In genomic region chr17:37770631-37771518, GRCh38 we compare ENCODE assay signal across 8 cellular contexts. TPM values are rescaled to one million over a fixed set of nuclear protein-coding genes. Genes with fewer than 3 reads are reported as not detected.
DNase-seq lines count a peak whose midpoint lies in the region; ATAC-seq and TF ChIP-seq lines count a peak whose summit lies in the region.

No MANE protein-coding gene starts in this region.

- ATAC-seq in body of pancreas (peak; percentile 90), sciatic nerve (no peak)

- H3K36me3 Mint-ChIP-seq in Caco-2 (ENCODE audit: insufficient read depth, unreplicated experiment), result no peaks in the 10 kb centered on the region

- TF ChIP-seq CTCF in Caco-2 (IDR thresholded peaks at IDR 0.05; ENCODE audit: insufficient read depth in 1 of 2, low read depth in 1 of 2, low read length in 1 of 2, severe bottlenecking in 1 of 2, unreplicated experiment in 1 of 2) (peak; percentile 81 to 89), PC-9 (conservative IDR thresholded peaks at IDR 0.05) (peak; percentile 88), body of pancreas (IDR thresholded peaks at IDR 0.05) (peak; percentile 66 to 94 (median 89))

- peaks cover 11% of the 10 kb centered on the region for H3K4me1 Mint-ChIP-seq in Caco-2 (ENCODE audit: low read depth, unreplicated experiment)

- peak overlapping the region; percentile 4 for H3K27ac Mint-ChIP-seq in Caco-2 (ENCODE audit: unreplicated experiment)

- no peak overlapping the region for H2AFZ ChIP-seq in PC-9

- intact Hi-C loops in Caco-2 (cut with micrococcal nuclease; ENCODE audit: unreplicated experiment), result loop anchor here (1.0 to 2.0 kb wide), 5 partner anchors 26 to 244 kb away; partner anchors contain the start of gene HNF1B
- intact Hi-C loops in PC-9 (cut with micrococcal nuclease; ENCODE audit: unreplicated experiment), result loop anchor here (1.0 to 2.0 kb wide), 3 partner anchors 68 to 128 kb away; partner anchors contain the start of gene DDX52
- intact Hi-C loops in body of pancreas (cut with DNase I), result loop anchor here (10.0 kb wide), 1 partner anchor 116 kb away; no protein-coding TSS in a partner anchor
- intact Hi-C loops in sciatic nerve (cut with DNase I), result no loop called here

- POLR2A ChIA-PET in Caco-2 (lab: Charles Lee) (interaction anchor here (1.9 kb wide), 1 partner anchor 26 kb away, joined by 10 read pairs; the partner anchor contains the start of gene HNF1B), PC-9 (lab: Charles Lee; ENCODE audit: unreplicated experiment) (interaction anchor here (0.6 kb wide), 1 partner anchor 21 kb away, joined by 11 read pairs; no protein-coding TSS in a partner anchor)

- peak; percentile 79 to 83 for DNase-seq in Caco-2
- DNase-seq in HUDEP-2 (lab: John Stamatoyannopoulos, UW; ENCODE audit: unreplicated experiment in 76 of 76), result peak in 43 of 76 experiments; percentile 4 to 57 (median 29)
- DNase-seq in PC-9, result peak; percentile 37 to 56
- peak; percentile 82 to 91 (median 86) for DNase-seq in body of pancreas
- peak; percentile 60 for DNase-seq in kidney glomerular epithelial cell (lab: John Stamatoyannopoulos, UW)
- peak; percentile 28 for DNase-seq in superior temporal gyrus (ENCODE audit: extremely low spot score)
- no peak for DNase-seq in activated CD4-positive, CD25-positive, alpha-beta regulatory T cell treated with anti-CD3 and anti-CD28 coated beads, Interleukin-2, amount 50 U/mL, for 72 hours
- no peak for DNase-seq in sciatic nerve (ENCODE audit: low spot score)

- H3K27me3 ChIP-seq in Caco-2 (replicated peaks; ENCODE audit: control insufficient read depth, insufficient read depth, low read length) (no peaks in the 10 kb centered on the region), PC-9 (ENCODE audit: insufficient read depth, low read depth) (no peaks in the 10 kb centered on the region), body of pancreas (no peaks in the 10 kb centered on the region)

- WGBS in body of pancreas, 2 donors, result 34 to 41% methylated on average over 17 of the region's 17 CpGs

- H3K36me3 ChIP-seq in Caco-2 (ENCODE audit: control insufficient read depth, insufficient read depth, low read length) (no peaks in the 10 kb centered on the region), PC-9 (ENCODE audit: low read depth) (no peaks in the 10 kb centered on the region), body of pancreas (replicated peaks in 1 of 2; ENCODE audit: insufficient read depth in 1 of 2, low read depth in 2 of 2) (no peaks in the 10 kb centered on the region)

- H3K27ac ChIP-seq in PC-9, result no peak overlapping the region
- no peak overlapping the region for H3K27ac ChIP-seq in body of pancreas

- H3K79me2 ChIP-seq in PC-9 (ENCODE audit: low read depth), result no peaks in the 10 kb centered on the region

- H3K4me2 ChIP-seq in PC-9, result no peak overlapping the region

- TF ChIP-seq POLR2A in body of pancreas (IDR thresholded peaks at IDR 0.05), result no peak

- H3K9me2 ChIP-seq in PC-9 (ENCODE audit: insufficient read depth), result no peaks in the 10 kb centered on the region; the same call in 1 of the 2 replicates

- BruUV-seq in Caco-2 (replicated peaks; lab: Mats Ljungman, UMichigan) (no TSS peak), PC-9 (replicated peaks; lab: Mats Ljungman, UMichigan) (no TSS peak)

- no peak overlapping the region for H3K4me3 Mint-ChIP-seq in Caco-2 (ENCODE audit: unreplicated experiment)

- no peak overlapping the region for H3K4me3 ChIP-seq in Caco-2 (ENCODE audit: low read depth, low read length)
- no peak overlapping the region for H3K4me3 ChIP-seq in PC-9
- no peak overlapping the region for H3K4me3 ChIP-seq in body of pancreas

- CTCF ChIA-PET in Caco-2 (lab: Charles Lee), result interaction anchor here (0.6 to 1.9 kb wide), 16 partner anchors 10 to 259 kb away, joined by 3 to 29 read pairs (median 4); partner anchors contain the start of genes HNF1B and SYNRG
- CTCF ChIA-PET in PC-9 (lab: Charles Lee), result interaction anchor here (0.7 to 2.2 kb wide), 7 partner anchors 44 to 201 kb away, joined by 3 to 14 read pairs (median 5); no protein-coding TSS in a partner anchor

- H3K9me3 Mint-ChIP-seq in Caco-2 (ENCODE audit: unreplicated experiment), result no peaks in the 10 kb centered on the region

- H3F3A ChIP-seq in PC-9 (ENCODE audit: insufficient read depth, low read depth), result no peaks in the 10 kb centered on the region

- H3K9me3 ChIP-seq in Caco-2 (peaks cover 5% of the 10 kb centered on the region; the same call in 1 of the 2 replicates), PC-9 (ENCODE audit: insufficient read depth, low read depth) (no peaks in the 10 kb centered on the region), body of pancreas (no peaks in the 10 kb centered on the region)

- H3K27me3 Mint-ChIP-seq in Caco-2 (ENCODE audit: insufficient read depth, unreplicated experiment), result no peaks in the 10 kb centered on the region

- H3K4me1 ChIP-seq in Caco-2 (no peaks in the 10 kb centered on the region), PC-9 (replicated peaks; ENCODE audit: insufficient read depth) (no peaks in the 10 kb centered on the region), body of pancreas (peaks cover 3% of the 10 kb centered on the region)

- no peaks in the 10 kb centered on the region for H4K20me1 ChIP-seq in PC-9 (ENCODE audit: insufficient read depth)

RNA-seq across cellular contexts. Expression of gene HNF1B, which starts 26.0 kb away (rescaled TPM):
- total RNA-seq in Caco-2 (2022), result 36.9 TPM in 2 replicates
- total RNA-seq in PC-9 (2021), result not detected in 2 replicates
- 10 to 100 TPM; 22.3 to 37.6 TPM for total RNA-seq in body of pancreas
- not detected for total RNA-seq in sciatic nerve

Comparison
In these comparisons a context has a peak if more than half of its experiments do, and no peak if none do; other contexts are left out.
1. DNase-seq: peak in Caco-2 (2 of 2), HUDEP-2 (43 of 76), PC-9 (2 of 2), body of pancreas (4 of 4), kidney glomerular epithelial cell (single experiment) and superior temporal gyrus (single experiment); none in activated CD4-positive, CD25-positive, alpha-beta regulatory T cell treated with anti-CD3 and anti-CD28 coated beads, Interleukin-2, amount 50 U/mL, for 72 hours (single experiment) and sciatic nerve (single experiment).
2. RNA of gene HNF1B, which starts 26.0 kb away (total RNA-seq): 22.3 to 37.6 TPM in body of pancreas and 36.9 TPM in Caco-2; not detected in PC-9 and not detected in sciatic nerve (single experiment); every median in the first group is over 10 times any median in the second.
3. Peak in every context shown above with its lines, with median percentiles within 50 percentile points of each other: CTCF ChIP-seq.